In genomic region chr11:122181893-122182292, GRCh38 we compare ENCODE assay signal across 22 cellular contexts.
DNase-seq lines count a peak whose midpoint lies in the region; ATAC-seq and TF ChIP-seq lines count a peak whose summit lies in the region.
"Had no signal": no experiment of that assay in that cellular context is flagged by ENCODE, and none has a peak within 500 bp of the region (broad histone marks: within the 10 kb centered on the region; RNA-seq: fewer than 3 reads in every experiment).

No MANE protein-coding gene starts in this region.

- CTCF ChIA-PET in GM10248 (lab: Yijun Ruan, JAX), result interaction anchor here (1.1 to 1.5 kb wide), 3 partner anchors 7 to 18 kb away, joined by 3 to 4 read pairs (median 4); no protein-coding TSS in a partner anchor

- H3K36me3 ChIP-seq in brain microvascular endothelial cell (replicated peaks) (peaks cover 37% of the 10 kb centered on the region), tibial nerve (peaks cover 0 to 3% (median 0%) of the 10 kb centered on the region in 3 donors)
- H3K36me3 ChIP-seq: BLaER1, left lung, transverse colon had no signal

- TF ChIP-seq EP300 in tibial nerve (IDR thresholded peaks at IDR 0.05), result no peak

- peak; percentile 25 for DNase-seq in M059J (ENCODE audit: low read depth)
- no peak for DNase-seq in brain microvascular endothelial cell
- DNase-seq in fibroblast of mammary gland (ENCODE audit: low read depth), result peak; percentile 43
- DNase-seq in tibial nerve (ENCODE audit: low spot score in 2 of 2), result no peak
- no peak for DNase-seq in GF-D8 (lab: John Stamatoyannopoulos, UW)
- DNase-seq in GM10248 (ENCODE audit: extremely low spot score), result no peak
- DNase-seq: activated CD4-positive, alpha-beta T cell treated with anti-CD3 and anti-CD28 coated beads, Interleukin-2, amount 50 U/mL, for 1 hour; activated CD8-positive, alpha-beta memory T cell treated with anti-CD3 and anti-CD28 coated beads, Interleukin-2, amount 50 U/mL, for 48 hours; activated naive CD8-positive, alpha-beta T cell treated with anti-CD3 and anti-CD28 coated beads, Interleukin-2, amount 10 ng/mL, durations not matched to agents 7 days and 5 days; EL; left lung; MG63; NCI-H146; NCI-H2171 treated with DMSO at 0.1 percent for 48 hours; NCI-H526 treated with DMSO at 0.1 percent for 48 hours; nephron progenitor cell; SIG-M5; stimulated activated CD4-positive, alpha-beta T cell treated with anti-CD3 and anti-CD28 coated beads, Interleukin-2, amount 100 ng/mL, for 24 hours; stimulated activated naive CD4-positive, alpha-beta T cell; transverse colon had no signal

- WGBS in tibial nerve, 2 donors, result 43 to 64% methylated on average over 1 of the region's 1 CpG

- no peak for ATAC-seq in HG03280 (IDR thresholded peaks at IDR 0.05; ENCODE audit: unreplicated experiment)
- ATAC-seq: left lung had no signal

- H3K9me3 ChIP-seq in tibial nerve, result peaks cover 0 to 12% (median 2%) of the 10 kb centered on the region in 4 donors
- H3K9me3 ChIP-seq: BLaER1, transverse colon had no signal

- no peak for TF ChIP-seq CTCF in brain microvascular endothelial cell (IDR thresholded peaks at IDR 0.05; ENCODE audit: low read depth, low read length, missing control alignments)
- TF ChIP-seq CTCF in fibroblast of mammary gland (conservative IDR thresholded peaks at IDR 0.05; ENCODE audit: control insufficient read depth, insufficient read depth, low read depth, low read length), result no peak
- TF ChIP-seq CTCF in tibial nerve (IDR thresholded peaks at IDR 0.05), result no peak
- no peak for TF ChIP-seq CTCF in GM10248 (IDR thresholded peaks at IDR 0.05; ENCODE audit: control extremely low read depth, extremely low read depth, low read depth, missing control alignments)

- POLR2A ChIA-PET in GM10248 (lab: Yijun Ruan, JAX), result no interaction called here

- H3K27me3 ChIP-seq in brain microvascular endothelial cell (replicated peaks), result no peaks in the 10 kb centered on the region
- no peaks in the 10 kb centered on the region for H3K27me3 ChIP-seq in tibial nerve
- H3K27me3 ChIP-seq: BLaER1, left lung, MG63, transverse colon had no signal

- H3K4me3 ChIP-seq in brain microvascular endothelial cell (ENCODE audit: low read depth, low read length) (no peak overlapping the region), fibroblast of mammary gland (ENCODE audit: control insufficient read depth, low read depth, low read length) (no peak overlapping the region), tibial nerve (no peak overlapping the region)
- H3K4me3 ChIP-seq: BLaER1, left lung, MG63, transverse colon had no signal

- in situ Hi-C loops in brain microvascular endothelial cell (cut with HindIII; ENCODE audit: low pct_ligation_motif_present, low sequenced_read_pairs), result no loop called here

- H3K27ac ChIP-seq in brain microvascular endothelial cell (peak overlapping the region; percentile 92), tibial nerve (peak overlapping the region in 3 of 4 donors; percentile 28 to 83 (median 67))
- H3K27ac ChIP-seq: BLaER1, left lung had no signal

- peaks cover 0 to 52% (median 18%) of the 10 kb centered on the region in 4 donors for H3K4me1 ChIP-seq in tibial nerve
- H3K4me1 ChIP-seq: left lung had no signal

- no peak for TF ChIP-seq POLR2A in tibial nerve (IDR thresholded peaks at IDR 0.05)

Comparison
In these comparisons a context has a peak if more than half of its experiments do, and no peak if none do; other contexts are left out.
1. DNase-seq: peak in M059J (single experiment) and fibroblast of mammary gland (single experiment); none in brain microvascular endothelial cell (single experiment), tibial nerve (0 of 2), GF-D8 (single experiment) and GM10248 (single experiment).